Comparison of ENCODE assay signal across 12 cellular contexts in genomic region chr9:78325343-78325742, GRCh38.
DNase-seq lines count a peak whose midpoint lies in the region; ATAC-seq and TF ChIP-seq lines count a peak whose summit lies in the region.
"Had no signal": no experiment of that assay in that cellular context is flagged by ENCODE, and none has a peak within 500 bp of the region (broad histone marks: within the 10 kb centered on the region; RNA-seq: fewer than 3 reads in every experiment).

No MANE protein-coding gene starts in this region.

- TF ChIP-seq CTCF in AG09319 (IDR thresholded peaks at IDR 0.05; ENCODE audit: low read depth, low read length) (no peak), GM10248 (IDR thresholded peaks at IDR 0.05; ENCODE audit: control extremely low read depth, extremely low read depth, low read depth, missing control alignments) (no peak)

- POLR2A ChIA-PET in GM10248 (lab: Yijun Ruan, JAX), result no interaction called here

- CTCF ChIA-PET in GM10248 (lab: Yijun Ruan, JAX), result interaction anchor here (1.6 to 1.7 kb wide), 2 partner anchors 11 to 32 kb away, joined by 4 read pairs; no protein-coding TSS in a partner anchor

- DNase-seq in AG09319 (ENCODE audit: extremely low read depth, low read depth) (peak; percentile 20), NCI-H1694 treated with DMSO at 0.1 percent for 48 hours (lab: John Stamatoyannopoulos, UW) (peak; percentile 75), caudate nucleus (lab: John Stamatoyannopoulos, UW) (peak in 35 of 61 donors; percentile 6 to 67 (median 18)), medulla oblongata (ENCODE audit: extremely low spot score) (peak; percentile 59), GM10248 (ENCODE audit: extremely low spot score) (no peak), kidney glomerular epithelial cell (lab: John Stamatoyannopoulos, UW) (no peak)
- no peak for DNase-seq in stimulated activated CD4-positive, alpha-beta T cell treated with anti-CD3 and anti-CD28 coated beads, Interleukin-2, amount 100 ng/mL, for 48 hours
- DNase-seq: aorta, DMS153, NCI-H187 treated with DMSO at 0.1 percent for 48 hours, upper lobe of right lung had no signal

- ATAC-seq in HG03521 (IDR thresholded peaks at IDR 0.05; ENCODE audit: unreplicated experiment), result no peak
- ATAC-seq: upper lobe of right lung had no signal

- peak overlapping the region; percentile 0 for H3K27ac ChIP-seq in caudate nucleus (ENCODE audit: low read depth, low read length)
- H3K27ac ChIP-seq: upper lobe of right lung had no signal

Comparison
In these comparisons a context has a peak if more than half of its experiments do, and no peak if none do; other contexts are left out.
1. DNase-seq: peak in AG09319 (single experiment), NCI-H1694 treated with DMSO at 0.1 percent for 48 hours (single experiment), caudate nucleus (35 of 61) and medulla oblongata (single experiment); none in GM10248 (single experiment), stimulated activated CD4-positive, alpha-beta T cell treated with anti-CD3 and anti-CD28 coated beads, Interleukin-2, amount 100 ng/mL, for 48 hours (0 of 2) and kidney glomerular epithelial cell (single experiment).